Comparison of ENCODE assay signal across 8 cellular contexts in the genomic region with DNA sequence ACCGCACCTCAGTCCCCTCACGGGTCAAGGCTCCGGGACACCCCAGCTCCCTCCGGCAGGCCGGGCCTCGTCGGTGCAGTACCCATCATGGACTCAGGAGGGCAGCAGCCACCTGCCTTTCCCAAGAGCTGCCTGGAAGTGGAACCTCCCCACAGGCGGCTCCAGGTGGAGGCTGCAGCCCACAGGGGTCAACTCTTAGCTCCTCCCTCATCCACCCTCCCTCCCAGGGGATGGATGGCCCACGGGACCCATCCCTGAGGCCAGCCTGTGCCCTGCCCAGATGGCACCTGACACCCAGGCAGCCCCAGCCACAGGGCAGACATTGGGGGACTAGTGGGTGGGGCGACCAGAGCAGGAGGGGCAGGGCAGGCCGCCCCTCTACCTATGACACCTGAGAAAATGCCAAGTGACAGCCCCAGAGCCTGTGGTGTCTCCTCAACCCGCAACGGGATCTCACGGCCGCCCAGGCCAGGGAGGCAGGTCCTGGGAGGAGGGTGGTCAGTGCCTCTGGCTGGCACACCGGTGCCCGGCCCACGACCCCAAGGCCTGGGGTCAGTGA. TPM values are rescaled to one million over a fixed set of nuclear protein-coding genes. Genes with fewer than 3 reads are reported as not detected.
A peak's percentile ranks its signal among the peaks of the same experiment; 100 is the strongest.
DNase-seq lines count a peak whose midpoint lies in the region; ATAC-seq and TF ChIP-seq lines count a peak whose summit lies in the region.

No MANE protein-coding gene starts in this region.

- H3K4me1 ChIP-seq in foreskin keratinocyte, result no peaks in the 10 kb centered on the region
- peaks cover 30% of the 10 kb centered on the region for H3K4me1 ChIP-seq in testis

- no peaks in the 10 kb centered on the region for H3K36me3 ChIP-seq in testis (ENCODE audit: low read depth, missing control alignments)

- H3K27ac ChIP-seq in foreskin keratinocyte (no peak overlapping the region), testis (peak overlapping the region in 1 of 2 donors; percentile 18)

- WGBS in testis, 2 donors, result 43 to 48% methylated on average over 10 to 18 of the region's 18 CpGs

- DNase-seq in Caki2 (ENCODE audit: low read depth) (peak; percentile 60), HK-2 (ENCODE audit: unreplicated experiment) (peak; percentile 89), RPMI7951 (ENCODE audit: low read depth) (peak; percentile 43), foreskin keratinocyte (peak in 1 of 2 donors; percentile 47), nucleus accumbens (lab: John Stamatoyannopoulos, UW) (peak in 48 of 56 donors; percentile 24 to 84 (median 54)), testis (peak; percentile 82)
- peak; percentile 65 for DNase-seq in activated effector memory CD4-positive, alpha-beta T cell treated with Interleukin-2 at 50 U/mL for 16 hours

- intact Hi-C loops in testis (cut with DNase I; ENCODE audit: low total_unique reads), result no loop called here

- ATAC-seq in foreskin keratinocyte (peak; percentile 70), HG03280 (IDR thresholded peaks at IDR 0.05; ENCODE audit: unreplicated experiment) (no peak)

- H3K27me3 ChIP-seq in foreskin keratinocyte (peaks cover 4% of the 10 kb centered on the region), testis (no peaks in the 10 kb centered on the region)

- in situ Hi-C loops in Caki2 (cut with HindIII; ENCODE audit: low pct_unique_long_range_greater_than_20kb, low sequenced_read_pairs), result no loop called here

- no peaks in the 10 kb centered on the region for H3K9me3 ChIP-seq in testis

- TF ChIP-seq POLR2A in testis (IDR thresholded peaks at IDR 0.05), result no peak

- TF ChIP-seq CTCF in foreskin keratinocyte (conservative IDR thresholded peaks at IDR 0.05), result peak; percentile 95
- peak; percentile 81 to 95 (median 92) for TF ChIP-seq CTCF in testis (IDR thresholded peaks at IDR 0.05)

- H3K4me3 ChIP-seq in testis, result no peak overlapping the region

RNA-seq across cellular contexts. Expression of a gene that starts 1.2 kb away (rescaled TPM):
- 2.6 and 3.3 TPM in 2 replicates for total RNA-seq in Caki2 (2014; rRNA removed; shearing (Covaris generic); ENCODE audit: low replicate concordance)
- total RNA-seq in RPMI7951 (2014; rRNA removed; shearing (Covaris generic)), result not detected in 2 replicates
- 24.1 and 25.2 TPM in 2 replicates for total RNA-seq in foreskin keratinocyte
- 19.9 and 22.8 TPM in 2 replicates for polyA plus RNA-seq in foreskin keratinocyte
- 10 to 100 TPM; 17.1 to 25.7 TPM for total RNA-seq in testis
- polyA plus RNA-seq in testis (ENCODE audit: insufficient read depth, low read depth, low replicate concordance), result 5.7 TPM
